29 cellular contexts compared by ENCODE assay signal in genomic region chr10:69693886-69694285, GRCh38.
"Had no signal": no experiment of that assay in that cellular context is flagged by ENCODE, and none has a peak within 500 bp of the region (broad histone marks: within the 10 kb centered on the region; RNA-seq: fewer than 3 reads in every experiment).

No MANE protein-coding gene starts in this region.

- H3K36me3 ChIP-seq: ascending aorta, cardiac muscle cell had no signal

- DNase-seq: activated B cell treated with CpG ODN at 0.5 μM for 24 hours; activated CD4-positive, alpha-beta memory T cell treated with anti-CD3 and anti-CD28 coated beads for 36 hours; activated CD4-positive, alpha-beta T cell treated with anti-CD3 and anti-CD28 coated beads for 4 hours; activated CD4-positive, alpha-beta T cell treated with anti-CD3 and anti-CD28 coated beads, Interleukin-2, amount 10 ng/mL, durations not matched to agents 24 days and 14 days; activated CD4-positive, alpha-beta T cell treated with anti-CD3 and anti-CD28 coated beads, Interleukin-2, amount 50 U/mL, for 1 hour; activated CD4-positive, alpha-beta T cell treated with anti-CD3 and anti-CD28 coated beads, Interleukin-2, amount 50 U/mL, for 4 hours; activated CD4-positive, CD25-positive, alpha-beta regulatory T cell treated with anti-CD3 and anti-CD28 coated beads, Interleukin-2, amount 50 U/mL, for 72 hours; activated CD8-positive, alpha-beta memory T cell treated with anti-CD3 and anti-CD28 coated beads, Interleukin-2, amount 50 U/mL, for 4 hours; activated CD8-positive, alpha-beta T cell treated with anti-CD3 and anti-CD28 coated beads for 36 hours; activated effector memory CD4-positive, alpha-beta T cell treated with Interleukin-2 at 50 U/mL for 16 hours; activated gamma-delta T cell; activated naive CD4-positive, alpha-beta T cell treated with anti-CD3 and anti-CD28 coated beads, Interleukin-2, amount 10 ng/mL, durations not matched to agents 7 days and 5 days; activated naive CD4-positive, alpha-beta T cell treated with Interleukin-2 at 50 U/mL for 16 hours; activated naive CD8-positive, alpha-beta T cell treated with anti-CD3 and anti-CD28 coated beads, Interleukin-2, amount 10 ng/mL, durations not matched to agents 7 days and 5 days; activated naive CD8-positive, alpha-beta T cell treated with anti-CD3 and anti-CD28 coated beads, Interleukin-2, amount 50 U/mL, for 24 hours; activated T-cell treated with anti-CD3 and anti-CD28 coated beads for 4 hours; activated T-cell treated with anti-CD3 and anti-CD28 coated beads, Interleukin-2, amount 50 U/mL, for 1 hour; activated T-cell treated with anti-CD3 and anti-CD28 coated beads, Interleukin-2, amount 50 U/mL, for 4 hours; activated T-cell treated with anti-CD3 and anti-CD28 coated beads, Interleukin-2, amount 50 U/mL, for 72 hours; amygdala; anterior cingulate cortex; caudate nucleus; cerebellar nuclear complex; T-helper 1 cell; T-helper 2 cell; T-helper 9 cell had no signal

- H3K9me3 ChIP-seq: ascending aorta had no signal

- H3K27ac ChIP-seq: ascending aorta, cardiac muscle cell, VCaP had no signal

- H3K4me1 ChIP-seq: ascending aorta had no signal

- H3K4me3 ChIP-seq: ascending aorta, cardiac muscle cell had no signal

- H3K27me3 ChIP-seq: ascending aorta, cardiac muscle cell had no signal

- ATAC-seq: activated CD8-positive, alpha-beta T cell treated with anti-CD3 and anti-CD28 coated beads for 36 hours; activated naive CD8-positive, alpha-beta T cell treated with anti-CD3 and anti-CD28 coated beads, Interleukin-2, amount 50 U/mL, for 24 hours; activated T-cell treated with anti-CD3 and anti-CD28 coated beads, Interleukin-2, amount 50 U/mL, for 4 hours; activated T-cell treated with anti-CD3 and anti-CD28 coated beads, Interleukin-2, amount 50 U/mL, for 72 hours had no signal
